Comparison of ENCODE assay signal across 18 cellular contexts in the genomic region with DNA sequence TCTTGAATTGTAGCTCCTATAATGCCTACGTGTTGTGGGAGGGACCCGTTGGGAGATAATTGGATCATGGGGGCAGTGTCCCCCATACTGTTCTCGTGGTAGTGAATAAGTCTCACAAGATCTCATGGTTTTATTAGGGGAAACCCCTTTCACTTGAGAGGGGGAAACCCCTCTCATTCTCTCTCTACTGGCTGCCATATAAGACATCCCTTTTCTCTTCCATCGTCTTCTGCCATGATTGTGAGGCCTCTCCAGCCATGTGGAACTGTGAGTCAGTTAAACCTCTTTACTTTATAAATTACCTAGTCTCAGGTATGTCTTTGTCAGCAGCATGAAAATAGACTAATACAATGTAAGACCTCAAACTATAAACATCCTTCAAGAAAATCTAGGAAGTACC.
"Had no signal": no experiment of that assay in that cellular context is flagged by ENCODE, and none has a peak within 500 bp of the region (broad histone marks: within the 10 kb centered on the region; RNA-seq: fewer than 3 reads in every experiment).

No MANE protein-coding gene starts in this region.

- ATAC-seq: activated CD8-positive, alpha-beta memory T cell treated with anti-CD3 and anti-CD28 coated beads, Interleukin-2, amount 10 ng/mL, durations not matched to agents 7 days and 5 days; body of pancreas; left lobe of liver had no signal

- DNase-seq: activated CD4-positive, alpha-beta T cell treated with anti-CD3 and anti-CD28 coated beads, Interleukin-2, amount 50 U/mL, for 4 hours; activated CD8-positive, alpha-beta memory T cell treated with anti-CD3 and anti-CD28 coated beads, Interleukin-2, amount 10 ng/mL, durations not matched to agents 7 days and 5 days; amygdala; body of pancreas; effector CD4-positive, alpha-beta T cell; midbrain; retina; SK-N-SH; stimulated activated CD8-positive, alpha-beta memory T cell treated with anti-CD3 and anti-CD28 coated beads, Interleukin-4, amount 100 ng/mL, for 48 hours; stomach; T-helper 1 cell; T-helper 9 cell; upper lobe of left lung had no signal

- H3K27ac ChIP-seq: body of pancreas, coronary artery, stomach, thoracic aorta, upper lobe of left lung had no signal

- H3K27me3 Mint-ChIP-seq: activated CD8-positive, alpha-beta memory T cell treated with anti-CD3 and anti-CD28 coated beads, Interleukin-2, amount 10 ng/mL, durations not matched to agents 7 days and 5 days had no signal

- H3K4me1 Mint-ChIP-seq: neural crest cell had no signal

- H3K27ac Mint-ChIP-seq: activated CD8-positive, alpha-beta memory T cell treated with anti-CD3 and anti-CD28 coated beads, Interleukin-2, amount 10 ng/mL, durations not matched to agents 7 days and 5 days; activated naive CD4-positive, alpha-beta T cell treated with anti-CD3 and anti-CD28 coated beads, Interleukin-2, amount 50 U/mL, for 72 hours had no signal

- H3K4me3 Mint-ChIP-seq: activated CD8-positive, alpha-beta memory T cell treated with anti-CD3 and anti-CD28 coated beads, Interleukin-2, amount 10 ng/mL, durations not matched to agents 7 days and 5 days; neural crest cell had no signal
